ENCODE assay signal across 8 cellular contexts in genomic region chr15:93073465-93073952, GRCh38. TPM values are rescaled to one million over a fixed set of nuclear protein-coding genes. Genes with fewer than 3 reads are reported as not detected.
DNase-seq lines count a peak whose midpoint lies in the region; ATAC-seq and TF ChIP-seq lines count a peak whose summit lies in the region.

No MANE protein-coding gene starts in this region.

- no peak overlapping the region for H3K27ac Mint-ChIP-seq in activated naive CD4-positive, alpha-beta T cell treated with anti-CD3 and anti-CD28 coated beads, Interleukin-2, amount 50 U/mL, for 24 hours
- peak overlapping the region; percentile 84 to 91 (median 85) for H3K27ac Mint-ChIP-seq in nephron

- peaks cover 16% of the 10 kb centered on the region for H3K4me1 Mint-ChIP-seq in activated naive CD4-positive, alpha-beta T cell treated with anti-CD3 and anti-CD28 coated beads, Interleukin-2, amount 50 U/mL, for 24 hours
- peaks cover 62% of the 10 kb centered on the region for H3K4me1 Mint-ChIP-seq in nephron

- no peaks in the 10 kb centered on the region for H3K9me3 Mint-ChIP-seq in activated naive CD4-positive, alpha-beta T cell treated with anti-CD3 and anti-CD28 coated beads, Interleukin-2, amount 50 U/mL, for 24 hours
- H3K9me3 Mint-ChIP-seq in nephron, result no peaks in the 10 kb centered on the region

- ATAC-seq in esophagus mucosa (peak; percentile 39), HG03439 (IDR thresholded peaks at IDR 0.05; ENCODE audit: unreplicated experiment) (no peak), GM21529 (IDR thresholded peaks at IDR 0.05; ENCODE audit: unreplicated experiment) (no peak)

- peaks cover 36% of the 10 kb centered on the region for H3K27me3 Mint-ChIP-seq in activated naive CD4-positive, alpha-beta T cell treated with anti-CD3 and anti-CD28 coated beads, Interleukin-2, amount 50 U/mL, for 24 hours
- peaks cover 18% of the 10 kb centered on the region for H3K27me3 Mint-ChIP-seq in nephron (ENCODE audit: low read depth)

- H3K36me3 Mint-ChIP-seq in activated naive CD4-positive, alpha-beta T cell treated with anti-CD3 and anti-CD28 coated beads, Interleukin-2, amount 50 U/mL, for 24 hours, result no peaks in the 10 kb centered on the region
- peaks cover 7% of the 10 kb centered on the region for H3K36me3 Mint-ChIP-seq in nephron (ENCODE audit: low read depth)

- no peak for DNase-seq in activated naive CD4-positive, alpha-beta T cell treated with anti-CD3 and anti-CD28 coated beads, Interleukin-2, amount 50 U/mL, for 16 hours
- DNase-seq in OCI-M2 (lab: John Stamatoyannopoulos, UW; ENCODE audit: unreplicated experiment), result no peak
- DNase-seq in NOMO-1 (lab: John Stamatoyannopoulos, UW; ENCODE audit: unreplicated experiment in 2 of 2), result no peak

- TF ChIP-seq CTCF in nephron (IDR thresholded peaks at IDR 0.05; ENCODE audit: unreplicated experiment in 3 of 3), result no peak

- peak overlapping the region; percentile 85 for H3K4me3 Mint-ChIP-seq in activated naive CD4-positive, alpha-beta T cell treated with anti-CD3 and anti-CD28 coated beads, Interleukin-2, amount 50 U/mL, for 24 hours
- H3K4me3 Mint-ChIP-seq in nephron, result peak overlapping the region; percentile 94 to 95 (median 95)

RNA-seq across cellular contexts. Expression of gene RGMA, which starts 15.5 kb away (rescaled TPM):
- 40.5 TPM for total RNA-seq in esophagus mucosa
